9 cellular contexts compared by ENCODE assay signal in genomic region chr5:56735845-56736641, GRCh38.
DNase-seq lines count a peak whose midpoint lies in the region; ATAC-seq, FAIRE-seq and TF ChIP-seq lines count a peak whose summit lies in the region.
"Had no signal": no experiment of that assay in that cellular context is flagged by ENCODE, and none has a peak within 500 bp of the region (broad histone marks: within the 10 kb centered on the region; RNA-seq: fewer than 3 reads in every experiment).

No MANE protein-coding gene starts in this region.

- peaks cover 6% of the 10 kb centered on the region for H3K36me3 Mint-ChIP-seq in activated naive CD8-positive, alpha-beta T cell treated with anti-CD3 and anti-CD28 coated beads, Interleukin-2, amount 10 ng/mL, durations not matched to agents 7 days and 5 days
- no peaks in the 10 kb centered on the region for H3K36me3 Mint-ChIP-seq in nephron (ENCODE audit: low read depth)

- no peaks in the 10 kb centered on the region for H3K36me3 ChIP-seq in GM06990 (ENCODE audit: control insufficient read depth, insufficient read depth, low read length)

- peak overlapping the region; percentile 56 for H3K4me3 Mint-ChIP-seq in activated naive CD8-positive, alpha-beta T cell treated with anti-CD3 and anti-CD28 coated beads, Interleukin-2, amount 10 ng/mL, durations not matched to agents 7 days and 5 days
- no peak overlapping the region for H3K4me3 Mint-ChIP-seq in nephron

- peaks cover 3% of the 10 kb centered on the region for H3K9me3 Mint-ChIP-seq in activated naive CD8-positive, alpha-beta T cell treated with anti-CD3 and anti-CD28 coated beads, Interleukin-2, amount 10 ng/mL, durations not matched to agents 7 days and 5 days
- peaks cover 4% of the 10 kb centered on the region for H3K9me3 Mint-ChIP-seq in nephron

- TF ChIP-seq CTCF in GM06990 (IDR thresholded peaks at IDR 0.05; ENCODE audit: insufficient read depth, low read length, poor library complexity, severe bottlenecking): no peak
- no peak for TF ChIP-seq CTCF in nephron (IDR thresholded peaks at IDR 0.05; ENCODE audit: unreplicated experiment in 3 of 3)

- POLR2A ChIA-PET in activated naive CD8-positive, alpha-beta T cell treated with anti-CD3 and anti-CD28 coated beads, Interleukin-2, amount 10 ng/mL, durations not matched to agents 7 days and 5 days (lab: Charles Lee): interaction anchor here (0.6 to 1.8 kb wide), 7 partner anchors 13 to 147 kb away, joined by 3 to 7 read pairs (median 3); partner anchors contain the start of gene MAP3K1

- peak; percentile 30 for DNase-seq in GM06990 (ENCODE audit: extremely low read depth, insufficient read length)
- peak; percentile 88 for DNase-seq in NOMO-1 treated with DMSO at 0.1 percent for 48 hours (lab: John Stamatoyannopoulos, UW; ENCODE audit: unreplicated experiment)
- peak; percentile 43 for DNase-seq in activated naive CD8-positive, alpha-beta T cell treated with anti-CD3 and anti-CD28 coated beads, Interleukin-2, amount 10 ng/mL, durations not matched to agents 7 days and 5 days
- DNase-seq in NCI-H2196 treated with DMSO at 0.1 percent for 48 hours (lab: John Stamatoyannopoulos, UW; ENCODE audit: unreplicated experiment): no peak
- DNase-seq in GM19239 (ENCODE audit: insufficient read length, low spot score): no peak
- DNase-seq in 8988T: no peak
- DNase-seq: NCI-H2107 had no signal

- no peak for FAIRE-seq in GM19239 (lab: Jason Lieb, UNC)

- ATAC-seq in activated naive CD8-positive, alpha-beta T cell treated with anti-CD3 and anti-CD28 coated beads, Interleukin-2, amount 10 ng/mL, durations not matched to agents 7 days and 5 days (ENCODE audit: low read depth): peak; percentile 71
- ATAC-seq in esophagus mucosa: no peak

- peak overlapping the region; percentile 93 for H3K27ac Mint-ChIP-seq in activated naive CD8-positive, alpha-beta T cell treated with anti-CD3 and anti-CD28 coated beads, Interleukin-2, amount 10 ng/mL, durations not matched to agents 7 days and 5 days
- peak overlapping the region; percentile 47 to 65 (median 54) for H3K27ac Mint-ChIP-seq in nephron

- H3K27me3 Mint-ChIP-seq in activated naive CD8-positive, alpha-beta T cell treated with anti-CD3 and anti-CD28 coated beads, Interleukin-2, amount 10 ng/mL, durations not matched to agents 7 days and 5 days: no peaks in the 10 kb centered on the region
- peaks cover 5% of the 10 kb centered on the region for H3K27me3 Mint-ChIP-seq in nephron (ENCODE audit: low read depth)

- H3K4me1 Mint-ChIP-seq in activated naive CD8-positive, alpha-beta T cell treated with anti-CD3 and anti-CD28 coated beads, Interleukin-2, amount 10 ng/mL, durations not matched to agents 7 days and 5 days: peaks cover 19% of the 10 kb centered on the region
- peaks cover 54% of the 10 kb centered on the region for H3K4me1 Mint-ChIP-seq in nephron

- peaks cover 2% of the 10 kb centered on the region for H3K27me3 ChIP-seq in GM06990 (replicated peaks; ENCODE audit: control insufficient read depth, insufficient read depth, low read length)

- H3K4me3 ChIP-seq in GM06990 (replicated peaks; ENCODE audit: low read depth, low read length): no peak overlapping the region

Comparison
In these comparisons a context has a peak if more than half of its experiments do, and no peak if none do; other contexts are left out.
1. DNase-seq: peak in GM06990 (single experiment), NOMO-1 treated with DMSO at 0.1 percent for 48 hours (single experiment) and activated naive CD8-positive, alpha-beta T cell treated with anti-CD3 and anti-CD28 coated beads, Interleukin-2, amount 10 ng/mL, durations not matched to agents 7 days and 5 days (single experiment); none in NCI-H2196 treated with DMSO at 0.1 percent for 48 hours (single experiment), GM19239 (single experiment) and 8988T (single experiment).